8 cellular contexts compared by ENCODE assay signal in the genomic region with DNA sequence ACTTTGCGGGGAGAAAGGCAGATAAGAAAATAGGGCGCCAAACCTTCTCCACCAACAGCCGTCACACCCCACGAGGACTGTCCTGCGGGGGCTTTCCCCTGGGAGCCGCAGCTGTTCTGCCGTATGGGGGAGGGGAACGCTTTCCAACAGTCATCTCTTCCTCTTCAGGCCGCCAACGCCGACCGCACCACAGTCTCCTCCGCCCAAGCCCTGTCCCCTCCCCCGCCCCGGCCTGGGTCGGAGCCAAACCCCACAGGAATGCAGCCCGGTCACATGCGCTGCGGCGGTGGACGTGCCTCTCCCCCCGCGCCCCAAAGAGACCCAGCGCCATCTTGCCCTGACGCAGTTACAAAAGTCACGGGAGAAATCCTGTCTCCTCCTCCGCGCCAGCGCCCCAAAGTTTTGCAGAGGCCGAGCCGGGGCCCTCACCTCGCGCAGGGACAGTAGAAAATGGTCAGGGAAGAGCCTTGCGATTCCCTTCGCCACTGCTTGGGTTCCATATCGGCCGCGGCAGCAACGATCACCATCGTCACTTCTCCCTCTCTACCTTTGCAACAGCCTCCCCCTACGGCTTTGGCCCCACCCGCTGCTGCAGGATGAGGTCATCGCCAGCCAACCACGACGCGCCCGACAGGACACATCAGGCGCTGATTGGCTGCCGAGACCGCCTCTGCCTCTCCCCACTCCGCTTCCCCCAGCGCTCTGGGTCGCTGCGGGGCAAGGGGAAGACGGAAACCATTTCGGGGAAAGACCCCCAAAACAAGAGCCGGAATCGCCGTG. TPM values are rescaled to one million over a fixed set of nuclear protein-coding genes. Genes with fewer than 3 reads are reported as not detected.
DNase-seq lines count a peak whose midpoint lies in the region; TF ChIP-seq lines count a peak whose summit lies in the region.

No MANE protein-coding gene starts in this region.

- DNase-seq in H9 (peak; percentile 98), M059J (ENCODE audit: low read depth) (peak; percentile 98), activated gamma-delta T cell (lab: John Stamatoyannopoulos, UW) (peak; percentile 99), fibroblast of the conjunctiva (ENCODE audit: low read depth) (peak; percentile 98), nephron progenitor cell (peak; percentile 94)

- H2BK15ac ChIP-seq in H9 (ENCODE audit: low read depth, low read length) = no peak overlapping the region

- H2BK20ac ChIP-seq in H9 (ENCODE audit: low read depth, low read length, poor library complexity, severe bottlenecking) = no peak overlapping the region

- no peak overlapping the region for H2AK5ac ChIP-seq in H9 (ENCODE audit: insufficient read length, low read length)

- H3K36me3 ChIP-seq in ES-I3 (ENCODE audit: insufficient read depth, low read length) = no peaks in the 10 kb centered on the region

- H2AFZ ChIP-seq in H9 (ENCODE audit: low read length) = no peak overlapping the region

- peak overlapping the region; percentile 98 for H3T11ph ChIP-seq in H9 (ENCODE audit: low read length)

- peak overlapping the region; percentile 100 for H4K5ac ChIP-seq in H9 (ENCODE audit: insufficient read length, low read depth, low read length)

- no peaks in the 10 kb centered on the region; the same call in 1 of the 2 replicates for H3K27me3 Mint-ChIP-seq in H9 (ENCODE audit: low read depth)
- peaks cover 5% of the 10 kb centered on the region for H3K27me3 Mint-ChIP-seq in nephron progenitor cell (ENCODE audit: low read depth, poor library complexity)
- H3K27me3 Mint-ChIP-seq in stimulated activated naive CD8-positive, alpha-beta T cell treated with anti-CD3 and anti-CD28 coated beads, Interleukin-15, Interleukin-2, amounts not matched to agents 100 ng/mL and 50 ng/mL, for 24 hours = peaks cover 4% of the 10 kb centered on the region

- no peaks in the 10 kb centered on the region for H4K20me1 ChIP-seq in H9 (ENCODE audit: control insufficient read depth, insufficient read depth, insufficient read length)

- peak overlapping the region; percentile 95; the same call in 1 of the 2 replicates for H3K4ac ChIP-seq in H9 (ENCODE audit: low read depth, low read length)

- peak overlapping the region; percentile 99 for H3K27ac ChIP-seq in H9 (ENCODE audit: insufficient read length, low read depth, low read length)

- H3K23ac ChIP-seq in H9 (ENCODE audit: insufficient read length, low read depth, low read length) = no peak overlapping the region

- no CpG with 5 or more reads among the region's 59 CpGs for WGBS in H9 (ENCODE audit: extremely low coverage, insufficient read length, low lambda C conversion rate)

- H3K4me1 ChIP-seq in ES-I3 (ENCODE audit: insufficient read depth, low read length) (peaks cover 18% of the 10 kb centered on the region), H9 (ENCODE audit: insufficient read depth, low read length) (no peaks in the 10 kb centered on the region; the same call in 1 of the 2 replicates)

- peak overlapping the region; percentile 99 for H3K9ac ChIP-seq in ES-I3 (ENCODE audit: low read depth, low read length)
- peak overlapping the region; percentile 97 for H3K9ac ChIP-seq in H9 (ENCODE audit: extremely low read depth, insufficient read length, low read length)

- H3K18ac ChIP-seq in H9 (ENCODE audit: insufficient read length, low read depth, low read length) = peak overlapping the region; percentile 100

- peak overlapping the region; percentile 98 for H3K56ac ChIP-seq in H9 (ENCODE audit: insufficient read length, low read depth, low read length)

- H4K91ac ChIP-seq in H9 (ENCODE audit: insufficient read length, low read depth, low read length) = peak overlapping the region; percentile 97

- peak overlapping the region; percentile 99 for H2BK120ac ChIP-seq in H9 (ENCODE audit: low read depth, low read length, poor library complexity, severe bottlenecking)

- peaks cover 13 to 34% (median 21%) of the 10 kb centered on the region in 3 experiments for H3K36me3 Mint-ChIP-seq in H9 (ENCODE audit: insufficient read depth in 1 of 3, low read depth in 3 of 3)
- peaks cover 14% of the 10 kb centered on the region for H3K36me3 Mint-ChIP-seq in nephron progenitor cell (ENCODE audit: low read depth)
- peaks cover 83% of the 10 kb centered on the region for H3K36me3 Mint-ChIP-seq in stimulated activated naive CD8-positive, alpha-beta T cell treated with anti-CD3 and anti-CD28 coated beads, Interleukin-15, Interleukin-2, amounts not matched to agents 100 ng/mL and 50 ng/mL, for 24 hours (ENCODE audit: low read depth)

- H3K27ac Mint-ChIP-seq in H9 (peak overlapping the region; percentile 100), nephron progenitor cell (peak overlapping the region; percentile 100)
- peak overlapping the region; percentile 100 for H3K27ac Mint-ChIP-seq in stimulated activated naive CD8-positive, alpha-beta T cell treated with anti-CD3 and anti-CD28 coated beads, Interleukin-15, Interleukin-2, amounts not matched to agents 100 ng/mL and 50 ng/mL, for 24 hours

- H2BK5ac ChIP-seq in H9 (ENCODE audit: insufficient read length, low read length) = peak overlapping the region; percentile 100

- peak overlapping the region; percentile 100 for H4K8ac ChIP-seq in H9 (replicated peaks; ENCODE audit: insufficient read length, low read depth, low read length)

- H3K4me2 ChIP-seq in H9 (ENCODE audit: insufficient read depth, insufficient read length, low read length) = peak overlapping the region; percentile 89

- H3K79me2 ChIP-seq in H9 (ENCODE audit: insufficient read depth, low read length) = peaks cover 62% of the 10 kb centered on the region

- H3K4me3 Mint-ChIP-seq in H9 (peak overlapping the region; percentile 99 to 100), nephron progenitor cell (peak overlapping the region; percentile 99)
- peak overlapping the region; percentile 97 for H3K4me3 Mint-ChIP-seq in stimulated activated naive CD8-positive, alpha-beta T cell treated with anti-CD3 and anti-CD28 coated beads, Interleukin-15, Interleukin-2, amounts not matched to agents 100 ng/mL and 50 ng/mL, for 24 hours

- H3K9me3 ChIP-seq in ES-I3 (ENCODE audit: control insufficient read depth, insufficient read depth, low read length) (no peaks in the 10 kb centered on the region), H9 (ENCODE audit: control insufficient read depth, low read depth, low read length) (no peaks in the 10 kb centered on the region)

- TF ChIP-seq CTCF in H9 (conservative IDR thresholded peaks at IDR 0.05) (no peak), nephron progenitor cell (IDR thresholded peaks at IDR 0.05) (no peak)

- peak; percentile 70; the same call in 1 of the 2 replicates for TF ChIP-seq POLR2A in Raji (IDR thresholded peaks at IDR 0.05; ENCODE audit: insufficient read depth, low read depth, low read length)

- no peak overlapping the region for H2BK12ac ChIP-seq in H9 (ENCODE audit: insufficient read length, low read depth, low read length)

- peak overlapping the region; percentile 100 for H3K14ac ChIP-seq in H9 (ENCODE audit: insufficient read depth, low read length)

- peaks cover 7% of the 10 kb centered on the region for H3K23me2 ChIP-seq in H9 (ENCODE audit: insufficient read length, low read depth, low read length, poor library complexity, severe bottlenecking)

- H3K79me1 ChIP-seq in H9 (ENCODE audit: insufficient read depth, low read depth, low read length, poor library complexity, severe bottlenecking) = no peaks in the 10 kb centered on the region

- H3K4me1 Mint-ChIP-seq in H9 (peaks cover 34 to 42% of the 10 kb centered on the region in 2 experiments), nephron progenitor cell (peaks cover 44% of the 10 kb centered on the region)
- H3K4me1 Mint-ChIP-seq in stimulated activated naive CD8-positive, alpha-beta T cell treated with anti-CD3 and anti-CD28 coated beads, Interleukin-15, Interleukin-2, amounts not matched to agents 100 ng/mL and 50 ng/mL, for 24 hours (ENCODE audit: low read depth) = peaks cover 51% of the 10 kb centered on the region

- peaks cover 2 to 6% of the 10 kb centered on the region in 2 experiments; a peak in 4 of 5 replicates for H3K9me3 Mint-ChIP-seq in H9
- no peaks in the 10 kb centered on the region for H3K9me3 Mint-ChIP-seq in nephron progenitor cell
- no peaks in the 10 kb centered on the region for H3K9me3 Mint-ChIP-seq in stimulated activated naive CD8-positive, alpha-beta T cell treated with anti-CD3 and anti-CD28 coated beads, Interleukin-15, Interleukin-2, amounts not matched to agents 100 ng/mL and 50 ng/mL, for 24 hours

- H3K27me3 ChIP-seq in H9 (ENCODE audit: insufficient read depth, low read length) = no peaks in the 10 kb centered on the region

RNA-seq across cellular contexts. Expression of a gene that starts 1.3 kb away (rescaled TPM):
- total RNA-seq in H9 (2021) = 34.2 and 38.2 TPM in 2 replicates
- total RNA-seq in M059J (2014; rRNA removed; shearing (Covaris generic)) = 41.5 and 43.6 TPM in 2 replicates

Comparison
In these comparisons a context has a peak if more than half of its experiments do, and no peak if none do; other contexts are left out.
1. Peak in every context shown above with its lines: DNase-seq and H3K27ac ChIP-seq.